ENCODE assay signal across 1 cellular context in genomic region chr19:55141696-55142095, GRCh38.
TF ChIP-seq lines count a peak whose summit lies in the region.

No MANE protein-coding gene starts in this region.

TF ChIP-seq in H1, 55 proteins besides CTCF, POLR2A, EP300 and RAD21:
- TF ChIP-seq CEBPB (IDR thresholded peaks at IDR 0.05; ENCODE audit: low read depth, low read length) (no peak), YY1 (IDR thresholded peaks at IDR 0.05; ENCODE audit: low read depth, low read length) (no peak), E2F6 (IDR thresholded peaks at IDR 0.05) (no peak), TAF1 (IDR thresholded peaks at IDR 0.05; ENCODE audit: low read depth, low read length) (no peak), NRF1 (IDR thresholded peaks at IDR 0.05; ENCODE audit: low read depth, low read length) (no peak), JUN (IDR thresholded peaks at IDR 0.05; ENCODE audit: low read depth, low read length) (no peak), SP4 (IDR thresholded peaks at IDR 0.05; ENCODE audit: low read length) (no peak), FOSL1 (IDR thresholded peaks at IDR 0.05; ENCODE audit: insufficient read depth, low read depth, low read length) (no peak), CTBP2 (IDR thresholded peaks at IDR 0.05; ENCODE audit: borderline replicate concordance, insufficient read depth, insufficient read length, low read length) (no peak), TCF12 (IDR thresholded peaks at IDR 0.05; ENCODE audit: low read depth, low read length) (no peak), ATF2 (IDR thresholded peaks at IDR 0.05; ENCODE audit: low read length) (no peak), POU5F1 (IDR thresholded peaks at IDR 0.05; ENCODE audit: low read depth, low read length) (no peak), TAF7 (optimal IDR thresholded peaks at IDR 0.05; ENCODE audit: borderline replicate concordance, low read depth, low read length) (no peak), HDAC2 (IDR thresholded peaks at IDR 0.05; ENCODE audit: borderline replicate concordance in 1 of 2, low read depth in 2 of 2, low read length in 2 of 2) (no peak), CHD7 (IDR thresholded peaks at IDR 0.05; ENCODE audit: insufficient replicate concordance, low read length) (no peak), GABPA (IDR thresholded peaks at IDR 0.05; ENCODE audit: borderline replicate concordance, insufficient read depth, low read length) (no peak)
